In the genomic region with DNA sequence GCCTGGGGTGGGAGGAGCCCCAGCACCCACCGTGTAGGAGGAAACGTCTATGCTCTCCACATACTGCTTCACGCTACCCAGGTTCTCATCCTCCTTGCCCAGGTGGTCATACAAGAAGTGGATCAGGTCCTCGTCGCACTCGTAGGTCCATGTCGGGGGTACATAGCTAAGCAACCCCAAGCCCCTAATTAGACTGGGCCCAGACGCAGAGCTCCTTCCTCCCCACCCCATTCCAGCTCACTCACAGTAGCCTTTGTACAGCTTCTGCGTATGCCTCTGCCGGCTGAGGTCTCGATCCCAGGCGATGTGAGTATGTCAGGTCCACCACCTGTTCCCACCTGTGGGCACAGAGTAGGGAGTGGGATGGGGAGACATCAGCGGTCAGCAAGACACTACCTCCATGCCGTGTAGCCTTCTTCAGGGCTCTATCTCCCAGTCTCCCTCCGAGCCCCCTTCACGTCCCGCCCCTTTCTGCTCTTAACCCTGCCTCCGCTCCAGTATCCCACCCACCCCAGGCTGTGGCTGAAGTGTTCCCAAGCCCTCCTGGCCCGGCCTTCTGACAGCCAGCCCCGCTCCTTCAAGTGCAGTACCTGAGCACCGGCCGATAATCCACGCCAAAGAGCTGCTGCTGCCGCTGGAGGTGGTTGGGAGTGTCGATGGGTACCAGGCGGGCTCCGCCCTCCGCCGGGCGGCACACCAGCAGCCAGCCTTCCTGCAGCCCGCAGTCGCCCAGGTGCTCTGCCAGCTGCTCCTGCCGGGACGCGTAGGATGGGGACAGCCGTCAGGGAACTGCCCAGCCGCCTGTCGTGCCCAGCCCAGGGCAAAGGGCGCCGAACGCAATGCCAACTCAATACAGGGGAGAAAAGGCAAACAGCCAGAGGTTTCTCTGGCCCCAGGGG, we compare ENCODE assay signal across 1 cellular context.
TF ChIP-seq lines count a peak whose summit lies in the region.

No MANE protein-coding gene starts in this region.

TF ChIP-seq in HEK293, 187 proteins besides CTCF, POLR2A, EP300 and RAD21 (continued from another document and continues in another):
- TF ChIP-seq, protein P1, sequence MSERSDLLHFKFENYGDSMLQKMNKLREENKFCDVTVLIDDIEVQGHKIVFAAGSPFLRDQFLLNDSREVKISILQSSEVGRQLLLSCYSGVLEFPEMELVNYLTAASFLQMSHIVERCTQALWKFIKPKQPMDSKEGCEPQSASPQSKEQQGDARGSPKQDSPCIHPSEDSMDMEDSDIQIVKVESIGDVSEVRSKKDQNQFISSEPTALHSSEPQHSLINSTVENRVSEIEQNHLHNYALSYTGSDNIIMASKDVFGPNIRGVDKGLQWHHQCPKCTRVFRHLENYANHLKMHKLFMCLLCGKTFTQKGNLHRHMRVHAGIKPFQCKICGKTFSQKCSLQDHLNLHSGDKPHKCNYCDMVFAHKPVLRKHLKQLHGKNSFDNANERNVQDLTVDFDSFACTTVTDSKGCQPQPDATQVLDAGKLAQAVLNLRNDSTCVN (tag by site-specific recombination; optimal IDR thresholded peaks at IDR 0.05) = no peak
- TF ChIP-seq, protein P2, sequence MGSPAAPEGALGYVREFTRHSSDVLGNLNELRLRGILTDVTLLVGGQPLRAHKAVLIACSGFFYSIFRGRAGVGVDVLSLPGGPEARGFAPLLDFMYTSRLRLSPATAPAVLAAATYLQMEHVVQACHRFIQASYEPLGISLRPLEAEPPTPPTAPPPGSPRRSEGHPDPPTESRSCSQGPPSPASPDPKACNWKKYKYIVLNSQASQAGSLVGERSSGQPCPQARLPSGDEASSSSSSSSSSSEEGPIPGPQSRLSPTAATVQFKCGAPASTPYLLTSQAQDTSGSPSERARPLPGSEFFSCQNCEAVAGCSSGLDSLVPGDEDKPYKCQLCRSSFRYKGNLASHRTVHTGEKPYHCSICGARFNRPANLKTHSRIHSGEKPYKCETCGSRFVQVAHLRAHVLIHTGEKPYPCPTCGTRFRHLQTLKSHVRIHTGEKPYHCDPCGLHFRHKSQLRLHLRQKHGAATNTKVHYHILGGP (tag by site-specific recombination; IDR thresholded peaks at IDR 0.05) = no peak
- TF ChIP-seq ZNF514 (tag by site-specific recombination; IDR thresholded peaks at IDR 0.05) = no peak
- TF ChIP-seq ZNF626 (tag by site-specific recombination; IDR thresholded peaks at IDR 0.05) = no peak
- TF ChIP-seq ZBTB17 (tag by site-specific recombination; IDR thresholded peaks at IDR 0.05) = peak; percentile 76
- no peak for TF ChIP-seq ZNF670 (tag by site-specific recombination; IDR thresholded peaks at IDR 0.05; ENCODE audit: low read depth)
- TF ChIP-seq ZNF335 (tag by site-specific recombination; conservative IDR thresholded peaks at IDR 0.05) = peak; percentile 98
- no peak for TF ChIP-seq ZNF311 (tag by site-specific recombination; IDR thresholded peaks at IDR 0.05; ENCODE audit: borderline replicate concordance)
- TF ChIP-seq ZNF521 (tag by site-specific recombination; IDR thresholded peaks at IDR 0.05) = no peak
- no peak for TF ChIP-seq ZNF791 (tag by site-specific recombination; IDR thresholded peaks at IDR 0.05)
- no peak for TF ChIP-seq ZNF768 (tag by site-specific recombination; IDR thresholded peaks at IDR 0.05)
- no peak for TF ChIP-seq ZNF747 (tag by site-specific recombination; IDR thresholded peaks at IDR 0.05)
- no peak for TF ChIP-seq ZNF112 (tag by site-specific recombination; IDR thresholded peaks at IDR 0.05)
- TF ChIP-seq, protein P3, sequence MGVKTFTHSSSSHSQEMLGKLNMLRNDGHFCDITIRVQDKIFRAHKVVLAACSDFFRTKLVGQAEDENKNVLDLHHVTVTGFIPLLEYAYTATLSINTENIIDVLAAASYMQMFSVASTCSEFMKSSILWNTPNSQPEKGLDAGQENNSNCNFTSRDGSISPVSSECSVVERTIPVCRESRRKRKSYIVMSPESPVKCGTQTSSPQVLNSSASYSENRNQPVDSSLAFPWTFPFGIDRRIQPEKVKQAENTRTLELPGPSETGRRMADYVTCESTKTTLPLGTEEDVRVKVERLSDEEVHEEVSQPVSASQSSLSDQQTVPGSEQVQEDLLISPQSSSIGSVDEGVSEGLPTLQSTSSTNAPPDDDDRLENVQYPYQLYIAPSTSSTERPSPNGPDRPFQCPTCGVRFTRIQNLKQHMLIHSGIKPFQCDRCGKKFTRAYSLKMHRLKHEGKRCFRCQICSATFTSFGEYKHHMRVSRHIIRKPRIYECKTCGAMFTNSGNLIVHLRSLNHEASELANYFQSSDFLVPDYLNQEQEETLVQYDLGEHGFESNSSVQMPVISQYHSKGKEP (tag by site-specific recombination; IDR thresholded peaks at IDR 0.05) = no peak
- peak; percentile 92 for TF ChIP-seq ZBTB8A (tag by site-specific recombination; IDR thresholded peaks at IDR 0.05)
- TF ChIP-seq ZNF658 (tag by site-specific recombination; IDR thresholded peaks at IDR 0.05) = no peak
- TF ChIP-seq ZNF266 (tag by site-specific recombination; IDR thresholded peaks at IDR 0.05; ENCODE audit: low read depth) = no peak
- no peak for TF ChIP-seq ZNF621 (tag by site-specific recombination; IDR thresholded peaks at IDR 0.05)
- no peak for TF ChIP-seq ZNF544 (tag by site-specific recombination; IDR thresholded peaks at IDR 0.05)
- peak; percentile 65 for TF ChIP-seq SCRT2 (tag by site-specific recombination; IDR thresholded peaks at IDR 0.05)
- TF ChIP-seq PRDM1 (tag by site-specific recombination; IDR thresholded peaks at IDR 0.05) = no peak
- peak; percentile 66 for TF ChIP-seq SP3 (tag by site-specific recombination; IDR thresholded peaks at IDR 0.05)
- TF ChIP-seq ZNF155 (tag by site-specific recombination; IDR thresholded peaks at IDR 0.05) = no peak
- no peak for TF ChIP-seq ZNF354C (tag by site-specific recombination; IDR thresholded peaks at IDR 0.05; ENCODE audit: borderline replicate concordance, low read depth)
- TF ChIP-seq ZNF174 (tag by site-specific recombination; IDR thresholded peaks at IDR 0.05) = no peak
- no peak for TF ChIP-seq GLI4 (tag by site-specific recombination; IDR thresholded peaks at IDR 0.05)
- TF ChIP-seq ZNF214 (tag by site-specific recombination; IDR thresholded peaks at IDR 0.05; ENCODE audit: borderline replicate concordance) = no peak
- TF ChIP-seq ZNF785 (tag by site-specific recombination; IDR thresholded peaks at IDR 0.05) = no peak
- no peak for TF ChIP-seq ZNF776 (tag by site-specific recombination; IDR thresholded peaks at IDR 0.05; ENCODE audit: borderline replicate concordance)
- TF ChIP-seq ZNF416 (tag by site-specific recombination; IDR thresholded peaks at IDR 0.05) = no peak
- TF ChIP-seq, protein P4, sequence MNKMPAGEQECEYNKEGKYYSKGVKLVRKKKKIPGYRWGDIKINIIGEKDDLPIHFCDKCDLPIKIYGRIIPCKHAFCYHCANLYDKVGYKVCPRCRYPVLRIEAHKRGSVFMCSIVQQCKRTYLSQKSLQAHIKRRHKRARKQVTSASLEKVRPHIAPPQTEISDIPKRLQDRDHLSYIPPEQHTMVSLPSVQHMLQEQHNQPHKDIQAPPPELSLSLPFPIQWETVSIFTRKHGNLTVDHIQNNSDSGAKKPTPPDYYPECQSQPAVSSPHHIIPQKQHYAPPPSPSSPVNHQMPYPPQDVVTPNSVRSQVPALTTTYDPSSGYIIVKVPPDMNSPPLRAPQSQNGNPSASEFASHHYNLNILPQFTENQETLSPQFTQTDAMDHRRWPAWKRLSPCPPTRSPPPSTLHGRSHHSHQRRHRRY (tag by site-specific recombination; IDR thresholded peaks at IDR 0.05) = no peak
- TF ChIP-seq MZF1 (tag by site-specific recombination; IDR thresholded peaks at IDR 0.05; ENCODE audit: borderline replicate concordance) = no peak
- no peak for TF ChIP-seq ZNF391 (tag by site-specific recombination; IDR thresholded peaks at IDR 0.05; ENCODE audit: borderline replicate concordance, low read depth)
- TF ChIP-seq, protein P5, sequence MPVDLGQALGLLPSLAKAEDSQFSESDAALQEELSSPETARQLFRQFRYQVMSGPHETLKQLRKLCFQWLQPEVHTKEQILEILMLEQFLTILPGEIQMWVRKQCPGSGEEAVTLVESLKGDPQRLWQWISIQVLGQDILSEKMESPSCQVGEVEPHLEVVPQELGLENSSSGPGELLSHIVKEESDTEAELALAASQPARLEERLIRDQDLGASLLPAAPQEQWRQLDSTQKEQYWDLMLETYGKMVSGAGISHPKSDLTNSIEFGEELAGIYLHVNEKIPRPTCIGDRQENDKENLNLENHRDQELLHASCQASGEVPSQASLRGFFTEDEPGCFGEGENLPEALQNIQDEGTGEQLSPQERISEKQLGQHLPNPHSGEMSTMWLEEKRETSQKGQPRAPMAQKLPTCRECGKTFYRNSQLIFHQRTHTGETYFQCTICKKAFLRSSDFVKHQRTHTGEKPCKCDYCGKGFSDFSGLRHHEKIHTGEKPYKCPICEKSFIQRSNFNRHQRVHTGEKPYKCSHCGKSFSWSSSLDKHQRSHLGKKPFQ (tag by site-specific recombination; IDR thresholded peaks at IDR 0.05) = no peak
- no peak for TF ChIP-seq WT1 (tag by site-specific recombination; IDR thresholded peaks at IDR 0.05)
- no peak for TF ChIP-seq ZNF629 (tag by site-specific recombination; IDR thresholded peaks at IDR 0.05)
- no peak for TF ChIP-seq HOXC10 (CRISPR knock-in tag; IDR thresholded peaks at IDR 0.05)
- no peak for TF ChIP-seq TRIM28 (IDR thresholded peaks at IDR 0.05; ENCODE audit: borderline replicate concordance, low read length)
- TF ChIP-seq REPIN1 (tag by site-specific recombination; IDR thresholded peaks at IDR 0.05; ENCODE audit: low read depth) = no peak
- TF ChIP-seq OVOL3 (tag by site-specific recombination; IDR thresholded peaks at IDR 0.05) = no peak
- TF ChIP-seq ZNF600 (tag by site-specific recombination; IDR thresholded peaks at IDR 0.05) = peak; percentile 31
- TF ChIP-seq ZEB2 (tag by site-specific recombination; IDR thresholded peaks at IDR 0.05) = no peak
- TF ChIP-seq, protein P6, sequence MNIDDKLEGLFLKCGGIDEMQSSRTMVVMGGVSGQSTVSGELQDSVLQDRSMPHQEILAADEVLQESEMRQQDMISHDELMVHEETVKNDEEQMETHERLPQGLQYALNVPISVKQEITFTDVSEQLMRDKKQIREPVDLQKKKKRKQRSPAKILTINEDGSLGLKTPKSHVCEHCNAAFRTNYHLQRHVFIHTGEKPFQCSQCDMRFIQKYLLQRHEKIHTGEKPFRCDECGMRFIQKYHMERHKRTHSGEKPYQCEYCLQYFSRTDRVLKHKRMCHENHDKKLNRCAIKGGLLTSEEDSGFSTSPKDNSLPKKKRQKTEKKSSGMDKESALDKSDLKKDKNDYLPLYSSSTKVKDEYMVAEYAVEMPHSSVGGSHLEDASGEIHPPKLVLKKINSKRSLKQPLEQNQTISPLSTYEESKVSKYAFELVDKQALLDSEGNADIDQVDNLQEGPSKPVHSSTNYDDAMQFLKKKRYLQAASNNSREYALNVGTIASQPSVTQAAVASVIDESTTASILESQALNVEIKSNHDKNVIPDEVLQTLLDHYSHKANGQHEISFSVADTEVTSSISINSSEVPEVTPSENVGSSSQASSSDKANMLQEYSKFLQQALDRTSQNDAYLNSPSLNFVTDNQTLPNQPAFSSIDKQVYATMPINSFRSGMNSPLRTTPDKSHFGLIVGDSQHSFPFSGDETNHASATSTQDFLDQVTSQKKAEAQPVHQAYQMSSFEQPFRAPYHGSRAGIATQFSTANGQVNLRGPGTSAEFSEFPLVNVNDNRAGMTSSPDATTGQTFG (tag by site-specific recombination; IDR thresholded peaks at IDR 0.05; ENCODE audit: borderline replicate concordance) = no peak
- no peak for TF ChIP-seq ZNF146 (tag by site-specific recombination; IDR thresholded peaks at IDR 0.05)
- TF ChIP-seq EGR2 (tag by site-specific recombination; IDR thresholded peaks at IDR 0.05; ENCODE audit: low read depth) = 0 out of 2 replicates have a peak, but pooled peaks have one; percentile 6
- TF ChIP-seq ZNF24 (tag by site-specific recombination; IDR thresholded peaks at IDR 0.05) = no peak
- TF ChIP-seq ZNF792 (tag by site-specific recombination; IDR thresholded peaks at IDR 0.05) = no peak
- no peak for TF ChIP-seq OSR2 (tag by site-specific recombination; IDR thresholded peaks at IDR 0.05)
- TF ChIP-seq GLIS2 (tag by site-specific recombination; IDR thresholded peaks at IDR 0.05) = no peak
- TF ChIP-seq ZNF211 (tag by site-specific recombination; IDR thresholded peaks at IDR 0.05; ENCODE audit: low read depth) = no peak
- TF ChIP-seq ZNF341 (tag by site-specific recombination; IDR thresholded peaks at IDR 0.05; ENCODE audit: low read depth) = no peak
- no peak for TF ChIP-seq ZNF560 (tag by site-specific recombination; IDR thresholded peaks at IDR 0.05; ENCODE audit: borderline replicate concordance)
- no peak for TF ChIP-seq ZNF175 (tag by site-specific recombination; IDR thresholded peaks at IDR 0.05)
- TF ChIP-seq, protein P7, sequence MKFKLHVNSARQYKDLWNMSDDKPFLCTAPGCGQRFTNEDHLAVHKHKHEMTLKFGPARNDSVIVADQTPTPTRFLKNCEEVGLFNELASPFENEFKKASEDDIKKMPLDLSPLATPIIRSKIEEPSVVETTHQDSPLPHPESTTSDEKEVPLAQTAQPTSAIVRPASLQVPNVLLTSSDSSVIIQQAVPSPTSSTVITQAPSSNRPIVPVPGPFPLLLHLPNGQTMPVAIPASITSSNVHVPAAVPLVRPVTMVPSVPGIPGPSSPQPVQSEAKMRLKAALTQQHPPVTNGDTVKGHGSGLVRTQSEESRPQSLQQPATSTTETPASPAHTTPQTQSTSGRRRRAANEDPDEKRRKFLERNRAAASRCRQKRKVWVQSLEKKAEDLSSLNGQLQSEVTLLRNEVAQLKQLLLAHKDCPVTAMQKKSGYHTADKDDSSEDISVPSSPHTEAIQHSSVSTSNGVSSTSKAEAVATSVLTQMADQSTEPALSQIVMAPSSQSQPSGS (tag by site-specific recombination; IDR thresholded peaks at IDR 0.05; ENCODE audit: low read depth) = no peak
- peak; percentile 76 for TF ChIP-seq SP2 (tag by site-specific recombination; IDR thresholded peaks at IDR 0.05)
- TF ChIP-seq KLF1 (tag by site-specific recombination; IDR thresholded peaks at IDR 0.05) = 0 out of 2 replicates have a peak, but pooled peaks have one; percentile 40
- TF ChIP-seq ZNF677 (tag by site-specific recombination; IDR thresholded peaks at IDR 0.05) = no peak
- peak; percentile 30; the same call in 1 of the 2 replicates for TF ChIP-seq KLF9 (tag by site-specific recombination; IDR thresholded peaks at IDR 0.05; ENCODE audit: low read depth)
- TF ChIP-seq, protein P8, sequence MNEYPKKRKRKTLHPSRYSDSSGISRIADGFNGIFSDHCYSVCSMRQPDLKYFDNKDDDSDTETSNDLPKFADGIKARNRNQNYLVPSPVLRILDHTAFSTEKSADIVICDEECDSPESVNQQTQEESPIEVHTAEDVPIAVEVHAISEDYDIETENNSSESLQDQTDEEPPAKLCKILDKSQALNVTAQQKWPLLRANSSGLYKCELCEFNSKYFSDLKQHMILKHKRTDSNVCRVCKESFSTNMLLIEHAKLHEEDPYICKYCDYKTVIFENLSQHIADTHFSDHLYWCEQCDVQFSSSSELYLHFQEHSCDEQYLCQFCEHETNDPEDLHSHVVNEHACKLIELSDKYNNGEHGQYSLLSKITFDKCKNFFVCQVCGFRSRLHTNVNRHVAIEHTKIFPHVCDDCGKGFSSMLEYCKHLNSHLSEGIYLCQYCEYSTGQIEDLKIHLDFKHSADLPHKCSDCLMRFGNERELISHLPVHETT (tag by site-specific recombination; IDR thresholded peaks at IDR 0.05) = no peak
- TF ChIP-seq ZNF138 (tag by site-specific recombination; IDR thresholded peaks at IDR 0.05; ENCODE audit: borderline replicate concordance) = no peak
- TF ChIP-seq ZNF623 (tag by site-specific recombination; IDR thresholded peaks at IDR 0.05) = no peak
